1 cellular context compared by ENCODE assay signal in genomic region chr5:111063709-111064322, GRCh38.
TF ChIP-seq lines count a peak whose summit lies in the region.

No MANE protein-coding gene starts in this region.

TF ChIP-seq in GM12878, 131 proteins besides CTCF, POLR2A, EP300 and RAD21 (continued from another document):
- TF ChIP-seq BCL3 (IDR thresholded peaks at IDR 0.05; ENCODE audit: borderline replicate concordance, insufficient read depth, low read depth, low read length, poor library complexity, severe bottlenecking), result no peak
